20 cellular contexts compared by ENCODE assay signal in genomic region chr14:94181835-94182234, GRCh38. TPM values are rescaled to one million over a fixed set of nuclear protein-coding genes. Genes with fewer than 3 reads are reported as not detected.
"Had no signal": no experiment of that assay in that cellular context is flagged by ENCODE, and none has a peak within 500 bp of the region (broad histone marks: within the 10 kb centered on the region; RNA-seq: fewer than 3 reads in every experiment).

No MANE protein-coding gene starts in this region.

- H3K27ac ChIP-seq: KMS-11, SJSA1, SK-N-MC had no signal

- H3K9me3 ChIP-seq: SJSA1 had no signal

- H3K9me3 Mint-ChIP-seq: IgD-negative memory B cell had no signal

- H3K36me3 ChIP-seq: SJSA1 had no signal

- H3K4me3 ChIP-seq: K562, SJSA1, SK-N-MC had no signal

- DNase-seq: Kasumi-1, MM.1S, NCI-H1092 treated with DMSO at 0.1 percent for 48 hours, NCI-H1417 treated with DMSO at 0.1 percent for 48 hours, NCI-H187, NCI-H2029, NCI-H2081 treated with DMSO at 0.1 percent for 48 hours, NCI-H2171 treated with DMSO at 0.1 percent for 48 hours, NCI-H345, NCI-H446 treated with DMSO at 0.1 percent for 48 hours, NCI-H510A treated with DMSO at 0.1 percent for 48 hours, NCI-H526, Right ventricle myocardium superior, RPMI8226, SIG-M5 had no signal

- H3K9ac ChIP-seq: KMS-11 had no signal

- H3K36me3 Mint-ChIP-seq: IgD-negative memory B cell had no signal

- ATAC-seq: K562 had no signal

- H3K4me1 ChIP-seq: SJSA1 had no signal

RNA-seq across cellular contexts. Expression of gene PPP4R4, which starts 7.7 kb away (rescaled TPM):
- total RNA-seq: Right ventricle myocardium superior had no signal
